ENCODE assay signal across 1 cellular context in the genomic region with DNA sequence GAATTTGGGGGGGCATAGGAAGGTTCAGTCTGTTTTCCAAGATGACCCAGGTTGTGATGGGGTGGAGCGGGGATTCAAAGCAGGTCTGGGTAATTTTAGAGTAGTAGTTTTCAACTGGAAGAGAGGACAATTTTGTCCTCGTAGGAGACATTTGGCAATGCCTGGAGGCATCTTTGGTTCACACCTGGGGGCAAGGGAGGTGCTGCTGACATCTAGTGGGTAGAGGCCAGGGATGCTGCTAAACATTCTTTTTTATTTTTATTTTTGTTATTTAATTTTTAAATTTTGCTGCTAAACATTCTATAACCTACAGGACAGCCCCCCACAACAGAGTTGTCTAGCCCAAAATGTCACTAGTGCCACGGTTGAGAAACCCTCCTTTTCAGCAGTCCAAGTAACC.
TF ChIP-seq lines count a peak whose summit lies in the region.

No MANE protein-coding gene starts in this region.

TF ChIP-seq in SK-N-SH treated with all-trans-retinoic acid at 6 μM for 48 hours, 23 proteins besides CTCF, POLR2A, EP300 and RAD21 (continued from another document):
- TF ChIP-seq, protein P1, sequence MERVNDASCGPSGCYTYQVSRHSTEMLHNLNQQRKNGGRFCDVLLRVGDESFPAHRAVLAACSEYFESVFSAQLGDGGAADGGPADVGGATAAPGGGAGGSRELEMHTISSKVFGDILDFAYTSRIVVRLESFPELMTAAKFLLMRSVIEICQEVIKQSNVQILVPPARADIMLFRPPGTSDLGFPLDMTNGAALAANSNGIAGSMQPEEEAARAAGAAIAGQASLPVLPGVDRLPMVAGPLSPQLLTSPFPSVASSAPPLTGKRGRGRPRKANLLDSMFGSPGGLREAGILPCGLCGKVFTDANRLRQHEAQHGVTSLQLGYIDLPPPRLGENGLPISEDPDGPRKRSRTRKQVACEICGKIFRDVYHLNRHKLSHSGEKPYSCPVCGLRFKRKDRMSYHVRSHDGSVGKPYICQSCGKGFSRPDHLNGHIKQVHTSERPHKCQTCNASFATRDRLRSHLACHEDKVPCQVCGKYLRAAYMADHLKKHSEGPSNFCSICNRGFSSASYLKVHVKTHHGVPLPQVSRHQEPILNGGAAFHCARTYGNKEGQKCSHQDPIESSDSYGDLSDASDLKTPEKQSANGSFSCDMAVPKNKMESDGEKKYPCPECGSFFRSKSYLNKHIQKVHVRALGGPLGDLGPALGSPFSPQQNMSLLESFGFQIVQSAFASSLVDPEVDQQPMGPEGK (CRISPR knock-in tag; IDR thresholded peaks at IDR 0.05; ENCODE audit: borderline replicate concordance), result no peak
- TF ChIP-seq ZFP3 (CRISPR knock-in tag; IDR thresholded peaks at IDR 0.05), result no peak
- no peak for TF ChIP-seq ZNF70 (CRISPR knock-in tag; IDR thresholded peaks at IDR 0.05)
- TF ChIP-seq CSDC2 (CRISPR knock-in tag; IDR thresholded peaks at IDR 0.05), result no peak
- TF ChIP-seq PPARA (CRISPR knock-in tag; IDR thresholded peaks at IDR 0.05; ENCODE audit: borderline replicate concordance), result no peak
- TF ChIP-seq, protein P2, sequence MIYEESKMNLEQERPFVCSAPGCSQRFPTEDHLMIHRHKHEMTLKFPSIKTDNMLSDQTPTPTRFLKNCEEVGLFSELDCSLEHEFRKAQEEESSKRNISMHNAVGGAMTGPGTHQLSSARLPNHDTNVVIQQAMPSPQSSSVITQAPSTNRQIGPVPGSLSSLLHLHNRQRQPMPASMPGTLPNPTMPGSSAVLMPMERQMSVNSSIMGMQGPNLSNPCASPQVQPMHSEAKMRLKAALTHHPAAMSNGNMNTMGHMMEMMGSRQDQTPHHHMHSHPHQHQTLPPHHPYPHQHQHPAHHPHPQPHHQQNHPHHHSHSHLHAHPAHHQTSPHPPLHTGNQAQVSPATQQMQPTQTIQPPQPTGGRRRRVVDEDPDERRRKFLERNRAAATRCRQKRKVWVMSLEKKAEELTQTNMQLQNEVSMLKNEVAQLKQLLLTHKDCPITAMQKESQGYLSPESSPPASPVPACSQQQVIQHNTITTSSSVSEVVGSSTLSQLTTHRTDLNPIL (CRISPR knock-in tag; IDR thresholded peaks at IDR 0.05; ENCODE audit: low read depth), result no peak
- TF ChIP-seq ARNTL (CRISPR knock-in tag; IDR thresholded peaks at IDR 0.05; ENCODE audit: borderline replicate concordance, low read depth), result no peak
- TF ChIP-seq OSR1 (CRISPR knock-in tag; IDR thresholded peaks at IDR 0.05), result no peak
- TF ChIP-seq ZNF565 (CRISPR knock-in tag; conservative IDR thresholded peaks at IDR 0.05; ENCODE audit: low read depth), result no peak
- no peak for TF ChIP-seq TOX (CRISPR knock-in tag; IDR thresholded peaks at IDR 0.05; ENCODE audit: borderline replicate concordance)
- TF ChIP-seq, protein P3, sequence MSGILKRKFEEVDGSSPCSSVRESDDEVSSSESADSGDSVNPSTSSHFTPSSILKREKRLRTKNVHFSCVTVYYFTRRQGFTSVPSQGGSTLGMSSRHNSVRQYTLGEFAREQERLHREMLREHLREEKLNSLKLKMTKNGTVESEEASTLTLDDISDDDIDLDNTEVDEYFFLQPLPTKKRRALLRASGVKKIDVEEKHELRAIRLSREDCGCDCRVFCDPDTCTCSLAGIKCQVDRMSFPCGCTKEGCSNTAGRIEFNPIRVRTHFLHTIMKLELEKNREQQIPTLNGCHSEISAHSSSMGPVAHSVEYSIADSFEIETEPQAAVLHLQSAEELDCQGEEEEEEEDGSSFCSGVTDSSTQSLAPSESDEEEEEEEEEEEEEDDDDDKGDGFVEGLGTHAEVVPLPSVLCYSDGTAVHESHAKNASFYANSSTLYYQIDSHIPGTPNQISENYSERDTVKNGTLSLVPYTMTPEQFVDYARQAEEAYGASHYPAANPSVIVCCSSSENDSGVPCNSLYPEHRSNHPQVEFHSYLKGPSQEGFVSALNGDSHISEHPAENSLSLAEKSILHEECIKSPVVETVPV (CRISPR knock-in tag; IDR thresholded peaks at IDR 0.05), result no peak
